In genomic region chr15:56242576-56243116, GRCh38 we compare ENCODE assay signal across 8 cellular contexts. TPM values are rescaled to one million over a fixed set of nuclear protein-coding genes. Genes with fewer than 3 reads are reported as not detected.
DNase-seq lines count a peak whose midpoint lies in the region; ATAC-seq, FAIRE-seq and TF ChIP-seq lines count a peak whose summit lies in the region.

No MANE protein-coding gene starts in this region.

- H3K27ac ChIP-seq in HL-60 (replicated peaks) (peak overlapping the region; percentile 90), kidney (ENCODE audit: low read depth in 2 of 2, low read length in 2 of 2) (peak overlapping the region in 1 of 2 donors; percentile 7), thoracic aorta (peak overlapping the region in 1 of 2 donors; percentile 83)

- no peak for FAIRE-seq in kidney (lab: Jason Lieb, UNC)

- H3K4me3 ChIP-seq in BJ (ENCODE audit: low read depth, low read length), result peak overlapping the region; percentile 85
- peak overlapping the region; percentile 78 for H3K4me3 ChIP-seq in HL-60 (replicated peaks; ENCODE audit: insufficient read depth, low read length)
- peak overlapping the region; percentile 61 to 64 for H3K4me3 ChIP-seq in kidney (ENCODE audit: low read length in 2 of 2)
- peak overlapping the region; percentile 96 for H3K4me3 ChIP-seq in thoracic aorta

- DNase-seq in BJ (ENCODE audit: low read depth), result no peak
- no peak for DNase-seq in HL-60 (ENCODE audit: low read depth in 1 of 2, low spot score in 1 of 2)
- DNase-seq in activated naive CD8-positive, alpha-beta T cell treated with anti-CD3 and anti-CD28 coated beads, Interleukin-2, amount 10 ng/mL, durations not matched to agents 7 days and 5 days, result no peak
- DNase-seq in kidney, result no peak
- DNase-seq in thoracic aorta (ENCODE audit: low spot score), result no peak
- DNase-seq in NCI-H1436 treated with DMSO at 0.1 percent for 48 hours (lab: John Stamatoyannopoulos, UW), result no peak
- no peak for DNase-seq in central memory CD4-positive, alpha-beta T cell

- H3K36me3 ChIP-seq in BJ (ENCODE audit: control insufficient read depth, insufficient read depth, low read length) (no peaks in the 10 kb centered on the region), kidney (ENCODE audit: control insufficient read depth in 1 of 2, insufficient read depth in 2 of 2, low read length in 2 of 2) (no peaks in the 10 kb centered on the region), thoracic aorta (no peaks in the 10 kb centered on the region)

- no peaks in the 10 kb centered on the region for H3K9me3 Mint-ChIP-seq in activated naive CD8-positive, alpha-beta T cell treated with anti-CD3 and anti-CD28 coated beads, Interleukin-2, amount 10 ng/mL, durations not matched to agents 7 days and 5 days

- peak overlapping the region in 1 of 2 donors; percentile 8 for H3K9ac ChIP-seq in kidney (ENCODE audit: low read length in 2 of 2)

- H3K9me3 ChIP-seq in kidney (ENCODE audit: control insufficient read depth in 1 of 2, low read length in 2 of 2) (no peaks in the 10 kb centered on the region), thoracic aorta (no peaks in the 10 kb centered on the region)

- H3K27ac Mint-ChIP-seq in activated naive CD8-positive, alpha-beta T cell treated with anti-CD3 and anti-CD28 coated beads, Interleukin-2, amount 10 ng/mL, durations not matched to agents 7 days and 5 days, result peak overlapping the region; percentile 92

- H3K4me1 Mint-ChIP-seq in activated naive CD8-positive, alpha-beta T cell treated with anti-CD3 and anti-CD28 coated beads, Interleukin-2, amount 10 ng/mL, durations not matched to agents 7 days and 5 days, result peaks cover 36% of the 10 kb centered on the region

- intact Hi-C loops in kidney (cut with DNase I), result no loop called here

- no peaks in the 10 kb centered on the region for H3K27me3 Mint-ChIP-seq in activated naive CD8-positive, alpha-beta T cell treated with anti-CD3 and anti-CD28 coated beads, Interleukin-2, amount 10 ng/mL, durations not matched to agents 7 days and 5 days

- H3K4me1 ChIP-seq in kidney (ENCODE audit: control insufficient read depth in 1 of 2, insufficient read depth in 1 of 2, low read depth in 1 of 2, low read length in 2 of 2) (peaks cover 10 to 14% of the 10 kb centered on the region in 2 donors), thoracic aorta (ENCODE audit: control insufficient read depth in 1 of 2, low read depth in 2 of 2) (peaks cover 20 to 22% of the 10 kb centered on the region in 2 donors)

- H3K4me3 Mint-ChIP-seq in activated naive CD8-positive, alpha-beta T cell treated with anti-CD3 and anti-CD28 coated beads, Interleukin-2, amount 10 ng/mL, durations not matched to agents 7 days and 5 days, result peak overlapping the region; percentile 98

- no peak for ATAC-seq in activated naive CD8-positive, alpha-beta T cell treated with anti-CD3 and anti-CD28 coated beads, Interleukin-2, amount 10 ng/mL, durations not matched to agents 7 days and 5 days (ENCODE audit: low read depth)
- ATAC-seq in thoracic aorta (ENCODE audit: insufficient number of reproducible peaks, low FRiP score, low read depth) (no peak), GM21717 (IDR thresholded peaks at IDR 0.05; ENCODE audit: unreplicated experiment) (no peak)

- POLR2A ChIA-PET in BJ (lab: Charles Lee), result interaction anchor here (0.7 kb wide), 1 partner anchor 1185 kb away, joined by 5 read pairs; no protein-coding TSS in a partner anchor
- POLR2A ChIA-PET in activated naive CD8-positive, alpha-beta T cell treated with anti-CD3 and anti-CD28 coated beads, Interleukin-2, amount 10 ng/mL, durations not matched to agents 7 days and 5 days (lab: Charles Lee), result interaction anchor here (0.6 to 1.3 kb wide), 3 partner anchors 35 to 395 kb away, joined by 4 to 5 read pairs (median 4); no protein-coding TSS in a partner anchor

- peaks cover 15% of the 10 kb centered on the region for H3K36me3 Mint-ChIP-seq in activated naive CD8-positive, alpha-beta T cell treated with anti-CD3 and anti-CD28 coated beads, Interleukin-2, amount 10 ng/mL, durations not matched to agents 7 days and 5 days

- TF ChIP-seq CTCF in BJ (IDR thresholded peaks at IDR 0.05; ENCODE audit: insufficient read depth, low read depth, low read length), result no peak
- TF ChIP-seq CTCF in HL-60 (IDR thresholded peaks at IDR 0.05; ENCODE audit: insufficient read depth, low read length), result no peak
- TF ChIP-seq CTCF in kidney (IDR thresholded peaks at IDR 0.05; ENCODE audit: borderline replicate concordance, extremely low read depth, insufficient read depth), result no peak
- no peak for TF ChIP-seq CTCF in thoracic aorta (IDR thresholded peaks at IDR 0.05)

- CTCF ChIA-PET in BJ (lab: Yijun Ruan, JAX), result interaction anchor here (0.7 kb wide), 1 partner anchor 343 kb away, joined by 3 read pairs; no protein-coding TSS in a partner anchor

- H3K27me3 ChIP-seq in BJ (ENCODE audit: control insufficient read depth, insufficient read depth, low read length) (no peaks in the 10 kb centered on the region), HL-60 (ENCODE audit: insufficient read depth, poor library complexity, severe bottlenecking) (no peaks in the 10 kb centered on the region), thoracic aorta (replicated peaks; ENCODE audit: insufficient read depth) (no peaks in the 10 kb centered on the region)

RNA-seq across cellular contexts. Expression of gene RFX7, which starts 1.0 kb away (rescaled TPM):
- polyA plus RNA-seq in BJ (2011; rRNA removed) (3.5 and 5.5 TPM in 2 replicates), kidney (ENCODE audit: insufficient read depth, low read depth, low replicate concordance) (1.6 TPM)
- 14.2 and 15.0 TPM in 2 replicates for polyA minus RNA-seq in BJ (2011; rRNA and poly(A)+ RNA removed)
- 10 to 100 TPM; 40.4 to 42.5 TPM for total RNA-seq in activated naive CD8-positive, alpha-beta T cell treated with anti-CD3 and anti-CD28 coated beads, Interleukin-2, amount 10 ng/mL, durations not matched to agents 7 days and 5 days
- total RNA-seq in kidney (15.2 TPM), thoracic aorta (1 to 10 TPM; 7.0 to 8.0 TPM)
